In the genomic region with DNA sequence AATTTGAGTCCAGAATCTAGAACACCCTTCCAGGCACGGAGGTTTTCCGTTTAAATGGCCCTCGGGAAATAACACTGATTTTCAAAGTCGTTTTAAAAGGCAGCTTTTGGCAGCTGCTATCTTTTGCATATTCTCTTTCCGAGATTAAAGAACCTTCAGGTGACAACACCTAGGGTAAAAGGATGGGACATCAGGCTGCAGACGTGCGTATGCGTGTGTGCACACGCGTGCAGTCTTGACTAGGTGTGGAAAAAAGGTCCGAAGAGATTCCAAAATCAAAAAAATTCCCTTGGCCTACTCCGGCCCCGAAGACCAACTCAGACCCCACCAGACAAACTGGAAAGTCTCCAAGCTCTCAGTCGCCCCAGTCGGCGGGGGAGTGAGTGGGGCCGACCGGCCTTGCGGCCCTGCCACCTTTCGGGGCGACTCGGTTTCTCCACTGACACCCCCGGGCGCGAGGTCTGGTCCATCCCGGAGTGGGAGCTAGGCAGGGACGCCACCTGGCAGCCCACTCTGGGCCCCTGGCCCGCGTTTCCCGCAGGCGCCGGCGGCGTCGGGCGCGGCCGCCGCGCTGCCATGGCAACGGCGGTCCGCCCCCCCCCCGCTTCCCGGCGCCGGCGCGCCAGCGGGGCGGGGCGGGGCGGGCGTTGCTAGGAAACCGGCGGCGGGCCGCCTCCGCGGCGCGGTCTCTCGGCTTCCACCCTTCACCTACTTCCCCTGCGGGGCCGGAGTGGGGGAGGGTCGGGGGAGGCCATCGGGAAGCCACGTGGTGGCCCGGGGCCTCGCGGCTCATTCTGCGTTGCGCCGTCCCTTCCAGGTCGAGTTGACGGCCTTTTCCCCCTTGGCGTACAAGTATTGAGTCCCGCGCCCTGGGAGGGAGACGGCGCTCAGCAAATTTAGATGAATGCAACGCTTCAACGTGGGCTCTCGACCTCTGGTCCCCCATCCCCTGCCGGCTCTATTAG, we compare ENCODE assay signal across 1 cellular context.
TF ChIP-seq lines count a peak whose summit lies in the region.

No MANE protein-coding gene starts in this region.

TF ChIP-seq in GM12878, 131 proteins besides CTCF, POLR2A, EP300 and RAD21 (continued from another document and continues in another):
- TF ChIP-seq, protein P1, sequence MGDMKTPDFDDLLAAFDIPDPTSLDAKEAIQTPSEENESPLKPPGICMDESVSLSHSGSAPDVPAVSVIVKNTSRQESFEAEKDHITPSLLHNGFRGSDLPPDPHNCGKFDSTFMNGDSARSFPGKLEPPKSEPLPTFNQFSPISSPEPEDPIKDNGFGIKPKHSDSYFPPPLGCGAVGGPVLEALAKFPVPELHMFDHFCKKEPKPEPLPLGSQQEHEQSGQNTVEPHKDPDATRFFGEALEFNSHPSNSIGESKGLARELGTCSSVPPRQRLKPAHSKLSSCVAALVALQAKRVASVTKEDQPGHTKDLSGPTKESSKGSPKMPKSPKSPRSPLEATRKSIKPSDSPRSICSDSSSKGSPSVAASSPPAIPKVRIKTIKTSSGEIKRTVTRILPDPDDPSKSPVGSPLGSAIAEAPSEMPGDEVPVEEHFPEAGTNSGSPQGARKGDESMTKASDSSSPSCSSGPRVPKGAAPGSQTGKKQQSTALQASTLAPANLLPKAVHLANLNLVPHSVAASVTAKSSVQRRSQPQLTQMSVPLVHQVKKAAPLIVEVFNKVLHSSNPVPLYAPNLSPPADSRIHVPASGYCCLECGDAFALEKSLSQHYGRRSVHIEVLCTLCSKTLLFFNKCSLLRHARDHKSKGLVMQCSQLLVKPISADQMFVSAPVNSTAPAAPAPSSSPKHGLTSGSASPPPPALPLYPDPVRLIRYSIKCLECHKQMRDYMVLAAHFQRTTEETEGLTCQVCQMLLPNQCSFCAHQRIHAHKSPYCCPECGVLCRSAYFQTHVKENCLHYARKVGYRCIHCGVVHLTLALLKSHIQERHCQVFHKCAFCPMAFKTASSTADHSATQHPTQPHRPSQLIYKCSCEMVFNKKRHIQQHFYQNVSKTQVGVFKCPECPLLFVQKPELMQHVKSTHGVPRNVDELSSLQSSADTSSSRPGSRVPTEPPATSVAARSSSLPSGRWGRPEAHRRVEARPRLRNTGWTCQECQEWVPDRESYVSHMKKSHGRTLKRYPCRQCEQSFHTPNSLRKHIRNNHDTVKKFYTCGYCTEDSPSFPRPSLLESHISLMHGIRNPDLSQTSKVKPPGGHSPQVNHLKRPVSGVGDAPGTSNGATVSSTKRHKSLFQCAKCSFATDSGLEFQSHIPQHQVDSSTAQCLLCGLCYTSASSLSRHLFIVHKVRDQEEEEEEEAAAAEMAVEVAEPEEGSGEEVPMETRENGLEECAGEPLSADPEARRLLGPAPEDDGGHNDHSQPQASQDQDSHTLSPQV (IDR thresholded peaks at IDR 0.05) = no peak
- TF ChIP-seq, protein P2, sequence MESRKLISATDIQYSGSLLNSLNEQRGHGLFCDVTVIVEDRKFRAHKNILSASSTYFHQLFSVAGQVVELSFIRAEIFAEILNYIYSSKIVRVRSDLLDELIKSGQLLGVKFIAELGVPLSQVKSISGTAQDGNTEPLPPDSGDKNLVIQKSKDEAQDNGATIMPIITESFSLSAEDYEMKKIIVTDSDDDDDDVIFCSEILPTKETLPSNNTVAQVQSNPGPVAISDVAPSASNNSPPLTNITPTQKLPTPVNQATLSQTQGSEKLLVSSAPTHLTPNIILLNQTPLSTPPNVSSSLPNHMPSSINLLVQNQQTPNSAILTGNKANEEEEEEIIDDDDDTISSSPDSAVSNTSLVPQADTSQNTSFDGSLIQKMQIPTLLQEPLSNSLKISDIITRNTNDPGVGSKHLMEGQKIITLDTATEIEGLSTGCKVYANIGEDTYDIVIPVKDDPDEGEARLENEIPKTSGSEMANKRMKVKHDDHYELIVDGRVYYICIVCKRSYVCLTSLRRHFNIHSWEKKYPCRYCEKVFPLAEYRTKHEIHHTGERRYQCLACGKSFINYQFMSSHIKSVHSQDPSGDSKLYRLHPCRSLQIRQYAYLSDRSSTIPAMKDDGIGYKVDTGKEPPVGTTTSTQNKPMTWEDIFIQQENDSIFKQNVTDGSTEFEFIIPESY (IDR thresholded peaks at IDR 0.05) = no peak
- TF ChIP-seq YY1 (IDR thresholded peaks at IDR 0.05; ENCODE audit: low read depth, low read length) (peak; percentile 53; the same call in 1 of the 2 replicates), PAX5 (IDR thresholded peaks at IDR 0.05; ENCODE audit: borderline replicate concordance, low read depth, low read length) (no peak), JUNB (IDR thresholded peaks at IDR 0.05) (no peak), GABPA (IDR thresholded peaks at IDR 0.05; ENCODE audit: low read depth) (no peak), RUNX3 (IDR thresholded peaks at IDR 0.05; ENCODE audit: low read length) (no peak), SMC3 (IDR thresholded peaks at IDR 0.05; ENCODE audit: borderline replicate concordance, low read length) (no peak), FOXM1 (IDR thresholded peaks at IDR 0.05; ENCODE audit: low read depth, low read length) (no peak), E2F4 (IDR thresholded peaks at IDR 0.05; ENCODE audit: low read depth, low read length) (no peak), ZBTB11 (CRISPR knock-in tag; IDR thresholded peaks at IDR 0.05) (no peak), ZBTB4 (CRISPR knock-in tag; IDR thresholded peaks at IDR 0.05) (no peak), SP1 (IDR thresholded peaks at IDR 0.05; ENCODE audit: low read depth, low read length) (peak; percentile 33), BCL11A (IDR thresholded peaks at IDR 0.05; ENCODE audit: low read depth, low read length) (no peak), IKZF1 (conservative IDR thresholded peaks at IDR 0.05) (peak; percentile 32; the same call in 1 of the 2 replicates), RFX5 (IDR thresholded peaks at IDR 0.05; ENCODE audit: low read depth, low read length) (no peak), ZNF622 (IDR thresholded peaks at IDR 0.05) (no peak), EGR1 (IDR thresholded peaks at IDR 0.05; ENCODE audit: borderline replicate concordance in 1 of 2, low read depth in 2 of 2, low read length in 2 of 2) (peak in 1 of 2 experiments; percentile 71; a peak in 2 of 3 replicates), RB1 (IDR thresholded peaks at IDR 0.05; ENCODE audit: borderline replicate concordance) (no peak), FOXK2 (IDR thresholded peaks at IDR 0.05) (no peak), NR2C1 (IDR thresholded peaks at IDR 0.05) (no peak), BHLHE40 (IDR thresholded peaks at IDR 0.05; ENCODE audit: borderline replicate concordance in 1 of 2, low read depth in 2 of 2, low read length in 1 of 2) (no peak), E2F8 (IDR thresholded peaks at IDR 0.05; ENCODE audit: low read depth, partially characterized antibody) (no peak), CREB1 (IDR thresholded peaks at IDR 0.05; ENCODE audit: low read depth) (0 out of 2 replicates have a peak, but pooled peaks have one; percentile 4), SRF (IDR thresholded peaks at IDR 0.05; ENCODE audit: low read depth in 2 of 2, low read length in 2 of 2) (no peak), EED (IDR thresholded peaks at IDR 0.05; ENCODE audit: low read depth) (no peak), ZZZ3 (IDR thresholded peaks at IDR 0.05; ENCODE audit: control insufficient read depth, insufficient read length, low read depth) (no peak), BACH1 (IDR thresholded peaks at IDR 0.05; ENCODE audit: borderline replicate concordance) (no peak)
- TF ChIP-seq, protein P3, sequence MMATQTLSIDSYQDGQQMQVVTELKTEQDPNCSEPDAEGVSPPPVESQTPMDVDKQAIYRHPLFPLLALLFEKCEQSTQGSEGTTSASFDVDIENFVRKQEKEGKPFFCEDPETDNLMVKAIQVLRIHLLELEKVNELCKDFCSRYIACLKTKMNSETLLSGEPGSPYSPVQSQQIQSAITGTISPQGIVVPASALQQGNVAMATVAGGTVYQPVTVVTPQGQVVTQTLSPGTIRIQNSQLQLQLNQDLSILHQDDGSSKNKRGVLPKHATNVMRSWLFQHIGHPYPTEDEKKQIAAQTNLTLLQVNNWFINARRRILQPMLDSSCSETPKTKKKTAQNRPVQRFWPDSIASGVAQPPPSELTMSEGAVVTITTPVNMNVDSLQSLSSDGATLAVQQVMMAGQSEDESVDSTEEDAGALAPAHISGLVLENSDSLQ (IDR thresholded peaks at IDR 0.05) = no peak
- TF ChIP-seq, protein P4, sequence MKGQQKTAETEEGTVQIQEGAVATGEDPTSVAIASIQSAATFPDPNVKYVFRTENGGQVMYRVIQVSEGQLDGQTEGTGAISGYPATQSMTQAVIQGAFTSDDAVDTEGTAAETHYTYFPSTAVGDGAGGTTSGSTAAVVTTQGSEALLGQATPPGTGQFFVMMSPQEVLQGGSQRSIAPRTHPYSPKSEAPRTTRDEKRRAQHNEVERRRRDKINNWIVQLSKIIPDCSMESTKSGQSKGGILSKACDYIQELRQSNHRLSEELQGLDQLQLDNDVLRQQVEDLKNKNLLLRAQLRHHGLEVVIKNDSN (IDR thresholded peaks at IDR 0.05; ENCODE audit: borderline replicate concordance, extremely low read length, insufficient read depth, low read depth, low read length) = peak; percentile 57
